21 cellular contexts compared by ENCODE assay signal in the genomic region with DNA sequence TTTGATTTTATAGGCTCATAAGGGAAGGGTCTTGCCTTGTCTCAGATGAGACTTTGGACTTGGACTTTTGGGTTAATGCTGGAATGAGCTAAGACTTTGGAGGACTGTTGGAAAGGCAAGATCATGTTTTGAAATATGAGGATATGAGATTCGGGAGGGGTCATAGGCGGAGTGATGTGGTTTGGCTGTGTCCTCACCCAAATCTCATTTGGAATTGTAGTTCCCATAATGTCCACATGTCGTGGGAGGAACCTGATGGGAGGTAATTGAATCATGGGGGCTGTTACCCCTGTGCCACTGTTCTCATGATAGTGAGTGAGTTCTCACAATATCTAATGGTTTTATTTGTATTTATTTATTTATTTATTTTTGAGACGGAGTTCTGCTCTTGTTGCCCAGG. TPM values are rescaled to one million over a fixed set of nuclear protein-coding genes. Genes with fewer than 3 reads are reported as not detected.
DNase-seq lines count a peak whose midpoint lies in the region; ATAC-seq and TF ChIP-seq lines count a peak whose summit lies in the region.
"Had no signal": no experiment of that assay in that cellular context is flagged by ENCODE, and none has a peak within 500 bp of the region (broad histone marks: within the 10 kb centered on the region; RNA-seq: fewer than 3 reads in every experiment).

No MANE protein-coding gene starts in this region.

- DNase-seq in DND-41 = no peak
- DNase-seq in SK-MEL-5 (ENCODE audit: low read depth, low spot score) = peak; percentile 23
- no peak for DNase-seq in fibroblast of the aortic adventitia (ENCODE audit: low read depth)
- no peak for DNase-seq in hippocampal formation (lab: John Stamatoyannopoulos, UW)
- DNase-seq in HuH-7 (ENCODE audit: low spot score) = no peak
- DNase-seq: activated CD4-positive, CD25-positive, alpha-beta regulatory T cell; activated naive CD4-positive, alpha-beta T cell treated with anti-CD3 and anti-CD28 coated beads for 36 hours; activated T-cell treated with anti-CD3 and anti-CD28 coated beads, Interleukin-2, amount 50 U/mL, for 24 hours; anterior cingulate cortex; CD8-positive, alpha-beta memory T cell; central memory CD4-positive, alpha-beta T cell; dorsolateral prefrontal cortex; NCI-H187; nephron progenitor cell had no signal

- H3K9me3 ChIP-seq in DND-41 (ENCODE audit: insufficient read depth, low read length, severe bottlenecking) = no peaks in the 10 kb centered on the region
- H3K9me3 ChIP-seq: esophagus muscularis mucosa, suprapubic skin had no signal

- TF ChIP-seq CTCF in 22Rv1 (IDR thresholded peaks at IDR 0.05) (0 out of 2 replicates have a peak, but pooled peaks have one; percentile 13), DND-41 (IDR thresholded peaks at IDR 0.05; ENCODE audit: borderline replicate concordance, extremely low read depth, low read length, poor library complexity, severe bottlenecking) (peak; percentile 19), fibroblast of the aortic adventitia (IDR thresholded peaks at IDR 0.05; ENCODE audit: insufficient read depth, low read length) (peak; percentile 15)

- no peaks in the 10 kb centered on the region for H3K4me1 ChIP-seq in DND-41 (ENCODE audit: insufficient read depth, low read length)
- H3K4me1 ChIP-seq: esophagus muscularis mucosa, suprapubic skin had no signal

- in situ Hi-C loops in SK-MEL-5 (cut with HindIII; ENCODE audit: low pct_unique_long_range_greater_than_20kb, low sequenced_read_pairs) = no loop called here

- H3K9ac ChIP-seq in DND-41 (ENCODE audit: low read depth, low read length) = no peak overlapping the region

- no peak overlapping the region for H3K4me2 ChIP-seq in DND-41 (ENCODE audit: insufficient read depth, low read length)

- ATAC-seq in DND-41 (ENCODE audit: insufficient read depth, low read depth) (no peak; the same call in 2 of the 3 replicates), GM19467 (IDR thresholded peaks at IDR 0.05; ENCODE audit: unreplicated experiment) (no peak)
- ATAC-seq: Panc1; stimulated activated effector memory CD8-positive, alpha-beta T cell treated with anti-CD3 and anti-CD28 coated beads, Interleukin-12 subunit alpha, Interleukin-12 subunit beta, amount 100 ng/mL, for 72 hours had no signal

- H3K4me3 ChIP-seq in DND-41 (ENCODE audit: low read depth in 1 of 2, low read length in 2 of 2) (no peak overlapping the region), fibroblast of the aortic adventitia (ENCODE audit: low read depth, low read length) (no peak overlapping the region)
- H3K4me3 ChIP-seq: dorsolateral prefrontal cortex, esophagus muscularis mucosa, SK-N-MC, suprapubic skin had no signal

- H3K27me3 ChIP-seq in DND-41 (ENCODE audit: insufficient read depth, low read length, poor library complexity) = no peaks in the 10 kb centered on the region
- H3K27me3 ChIP-seq: dorsolateral prefrontal cortex, esophagus muscularis mucosa, suprapubic skin had no signal

- no peaks in the 10 kb centered on the region for H3K79me2 ChIP-seq in DND-41 (ENCODE audit: insufficient read depth, low read length)

- no peak overlapping the region for H3K27ac ChIP-seq in 22Rv1
- no peak overlapping the region for H3K27ac ChIP-seq in DND-41 (ENCODE audit: low read length)
- H3K27ac ChIP-seq: dorsolateral prefrontal cortex, esophagus muscularis mucosa, SK-N-MC, suprapubic skin had no signal

- H3K36me3 ChIP-seq in DND-41 (ENCODE audit: insufficient read depth, low read length) = 0 out of 2 replicates have a peak, but pooled peaks cover 2% of the 10 kb centered on the region
- H3K36me3 ChIP-seq: suprapubic skin had no signal

- H2AFZ ChIP-seq in DND-41 (ENCODE audit: low read depth, low read length) = no peak overlapping the region

- H4K20me1 ChIP-seq in DND-41 (ENCODE audit: insufficient read depth, low read length) = no peaks in the 10 kb centered on the region

RNA-seq across cellular contexts. Expression of a gene that starts 6.9 kb away (rescaled TPM):
- total RNA-seq in SK-MEL-5 (2014; rRNA removed; shearing (Covaris generic)) = 267 and 294 TPM in 2 replicates
- polyA plus RNA-seq in SK-MEL-5 (2015; cell fraction: cytosol; rRNA removed) = 131 and 174 TPM in 2 replicates
- polyA plus RNA-seq in SK-MEL-5 (2015; cell fraction: nucleus; rRNA removed) = 145 and 175 TPM in 2 replicates
- 670 and 845 TPM in 2 replicates for total RNA-seq in fibroblast of the aortic adventitia (ENCODE audit: low replicate concordance)

RNA-seq across cellular contexts. Expression of a gene that starts 15.8 kb away (rescaled TPM):
- 48.1 and 54.0 TPM in 2 replicates for total RNA-seq in SK-MEL-5 (2014; rRNA removed; shearing (Covaris generic))
- polyA plus RNA-seq in SK-MEL-5 (2015; cell fraction: cytosol; rRNA removed) = 34.4 and 57.1 TPM in 2 replicates
- 35.3 and 39.9 TPM in 2 replicates for polyA plus RNA-seq in SK-MEL-5 (2015; cell fraction: nucleus; rRNA removed)
- 37.4 and 57.4 TPM in 2 replicates for total RNA-seq in fibroblast of the aortic adventitia (ENCODE audit: low replicate concordance)

RNA-seq across cellular contexts. Expression of a gene that starts 48.1 kb away (rescaled TPM):
- 69.2 and 70.4 TPM in 2 replicates for total RNA-seq in SK-MEL-5 (2014; rRNA removed; shearing (Covaris generic))
- polyA plus RNA-seq in SK-MEL-5 (2015; cell fraction: cytosol; rRNA removed) = 30.3 and 38.8 TPM in 2 replicates
- 13.3 and 13.7 TPM in 2 replicates for polyA plus RNA-seq in SK-MEL-5 (2015; cell fraction: nucleus; rRNA removed)
- total RNA-seq in fibroblast of the aortic adventitia (ENCODE audit: low replicate concordance) = 27.1 and 80.1 TPM in 2 replicates
